Comparison of ENCODE assay signal across 8 cellular contexts in the genomic region with DNA sequence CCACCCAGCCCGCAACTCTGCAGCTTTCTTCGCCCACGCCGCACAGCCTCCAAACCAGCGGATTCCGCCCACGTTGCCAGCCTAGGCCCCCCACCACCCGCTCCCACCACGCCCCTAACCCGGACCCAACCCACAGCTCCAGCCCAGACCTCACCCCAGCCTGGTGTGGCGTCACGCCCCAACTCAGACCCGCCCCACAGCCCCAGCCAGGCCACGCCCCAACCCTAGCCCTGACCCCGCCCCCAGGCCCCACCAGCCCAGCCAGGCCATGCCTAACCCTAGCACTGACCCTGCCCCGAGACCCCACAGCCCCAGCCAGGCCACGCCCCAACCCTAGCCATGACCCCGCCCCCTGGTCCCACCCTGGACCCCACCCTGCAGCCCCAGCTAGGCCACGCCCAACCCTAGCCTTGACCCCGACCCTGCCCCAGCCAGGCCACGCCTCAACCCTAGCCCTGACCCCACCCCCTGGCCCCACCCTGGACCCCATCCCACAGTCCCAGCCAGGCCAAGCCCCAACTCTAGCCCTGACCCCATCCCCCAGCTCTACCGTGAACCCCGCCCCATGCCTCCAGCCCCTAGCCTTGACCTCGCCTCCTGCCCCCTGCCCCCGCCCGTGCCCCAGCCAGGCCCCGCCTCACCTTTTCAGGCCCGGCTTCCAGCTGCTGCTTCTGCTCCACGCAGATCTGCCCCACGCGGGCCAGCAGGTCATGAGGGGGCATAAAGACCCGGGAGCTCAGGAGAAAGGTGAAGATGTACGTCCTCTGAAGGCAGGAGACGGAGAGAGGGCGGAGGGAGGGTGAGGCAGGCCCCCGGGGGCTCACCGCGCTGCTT.
A peak's percentile ranks its signal among the peaks of the same experiment; 100 is the strongest.
DNase-seq lines count a peak whose midpoint lies in the region; ATAC-seq, FAIRE-seq and TF ChIP-seq lines count a peak whose summit lies in the region.

No MANE protein-coding gene starts in this region.

- H3K27ac Mint-ChIP-seq in activated T-helper 1 cell treated with anti-CD3 and anti-CD28 coated beads, Interleukin-12 subunit alpha, Interleukin-12 subunit beta, Interleukin-2, Interleukin-4 antibody, amounts not matched to agents 30 ng/mL and 10 ng/mL and 1 ng/mL, durations not matched to agents 14 hours and 24 hours and 36 hours: no peak overlapping the region

- H3K36me3 Mint-ChIP-seq in activated T-helper 1 cell treated with anti-CD3 and anti-CD28 coated beads, Interleukin-12 subunit alpha, Interleukin-12 subunit beta, Interleukin-2, Interleukin-4 antibody, amounts not matched to agents 30 ng/mL and 10 ng/mL and 1 ng/mL, durations not matched to agents 14 hours and 24 hours and 36 hours (ENCODE audit: low read depth): no peaks in the 10 kb centered on the region

- H3K4me3 ChIP-seq in heart left ventricle (peak overlapping the region in 11 of 12 donors; percentile 6 to 57 (median 41)), small intestine (ENCODE audit: low read depth in 1 of 2, low read length in 2 of 2) (peak overlapping the region in 1 of 2 donors; percentile 32)

- no peaks in the 10 kb centered on the region for H3K9me3 Mint-ChIP-seq in activated T-helper 1 cell treated with anti-CD3 and anti-CD28 coated beads, Interleukin-12 subunit alpha, Interleukin-12 subunit beta, Interleukin-2, Interleukin-4 antibody, amounts not matched to agents 30 ng/mL and 10 ng/mL and 1 ng/mL, durations not matched to agents 14 hours and 24 hours and 36 hours

- H3K36me3 ChIP-seq in heart left ventricle (no peaks in the 10 kb centered on the region), small intestine (ENCODE audit: control insufficient read depth in 2 of 2, insufficient read depth in 2 of 2, low read length in 2 of 2) (no peaks in the 10 kb centered on the region)

- no peak overlapping the region for H3K27ac ChIP-seq in heart left ventricle
- H3K27ac ChIP-seq in small intestine (ENCODE audit: low read depth in 1 of 2, low read length in 1 of 2): no peak overlapping the region

- TF ChIP-seq CTCF in GM10266 (IDR thresholded peaks at IDR 0.05; ENCODE audit: control insufficient read depth, insufficient read depth, low read depth, missing control alignments): no peak
- TF ChIP-seq CTCF in heart left ventricle (IDR thresholded peaks at IDR 0.05): no peak

- WGBS in heart left ventricle, 4 donors: 21 to 30% (median 28%) methylated on average over 30 to 38 of the region's 38 CpGs
- 21 to 51% (median 32%) methylated on average over 20 to 38 of the region's 38 CpGs for WGBS in small intestine, 3 donors

- H3K27me3 ChIP-seq in heart left ventricle (peaks cover 0 to 23% (median 0%) of the 10 kb centered on the region in 9 donors), small intestine (ENCODE audit: control insufficient read depth in 2 of 2, insufficient read depth in 2 of 2, low read length in 2 of 2) (no peaks in the 10 kb centered on the region)

- H3K9me3 ChIP-seq in heart left ventricle (no peaks in the 10 kb centered on the region), small intestine (ENCODE audit: control insufficient read depth, low read depth) (no peaks in the 10 kb centered on the region)

- intact Hi-C loops in activated T-helper 1 cell treated with anti-CD3 and anti-CD28 coated beads, Interleukin-12 subunit alpha, Interleukin-12 subunit beta, Interleukin-2, Interleukin-4 antibody, amounts not matched to agents 30 ng/mL and 10 ng/mL and 1 ng/mL, durations not matched to agents 14 hours and 24 hours and 36 hours (cut with micrococcal nuclease): loop anchor here (1.0 to 5.0 kb wide), 4 partner anchors 63 to 126 kb away; partner anchors contain the start of gene RET
- intact Hi-C loops in heart left ventricle (cut with DNase I): loop anchor here in 1 of 10 donors (10.0 kb wide), 1 partner anchor 152 kb away; no protein-coding TSS in a partner anchor

- FAIRE-seq in small intestine (lab: Jason Lieb, UNC): no peak

- H3K27me3 Mint-ChIP-seq in activated T-helper 1 cell treated with anti-CD3 and anti-CD28 coated beads, Interleukin-12 subunit alpha, Interleukin-12 subunit beta, Interleukin-2, Interleukin-4 antibody, amounts not matched to agents 30 ng/mL and 10 ng/mL and 1 ng/mL, durations not matched to agents 14 hours and 24 hours and 36 hours (ENCODE audit: insufficient read depth): no peaks in the 10 kb centered on the region

- no peaks in the 10 kb centered on the region for H3K4me1 Mint-ChIP-seq in activated T-helper 1 cell treated with anti-CD3 and anti-CD28 coated beads, Interleukin-12 subunit alpha, Interleukin-12 subunit beta, Interleukin-2, Interleukin-4 antibody, amounts not matched to agents 30 ng/mL and 10 ng/mL and 1 ng/mL, durations not matched to agents 14 hours and 24 hours and 36 hours (ENCODE audit: low read depth)

- TF ChIP-seq POLR2A in heart left ventricle (IDR thresholded peaks at IDR 0.05): no peak

- peaks cover 0 to 13% (median 7%) of the 10 kb centered on the region in 12 donors for H3K4me1 ChIP-seq in heart left ventricle
- H3K4me1 ChIP-seq in small intestine (ENCODE audit: control insufficient read depth in 2 of 2, insufficient read depth in 1 of 2, low read depth in 1 of 2, low read length in 1 of 2): no peaks in the 10 kb centered on the region

- ATAC-seq in HG03432 (IDR thresholded peaks at IDR 0.05; ENCODE audit: unreplicated experiment): peak; percentile 44
- peak in 3 of 4 donors; percentile 24 to 58 (median 27) for ATAC-seq in heart left ventricle

- DNase-seq in GM10266 (ENCODE audit: extremely low spot score): peak; percentile 80
- DNase-seq in activated T-helper 1 cell treated with anti-CD3 and anti-CD28 coated beads, Interleukin-12 subunit alpha, Interleukin-12 subunit beta, Interleukin-2, Interleukin-4 antibody, amounts not matched to agents 30 ng/mL and 10 ng/mL and 1 ng/mL, durations not matched to agents 14 hours and 24 hours and 36 hours (ENCODE audit: low spot score): peak; percentile 22
- peak; percentile 18 to 75 (median 49) for DNase-seq in heart left ventricle
- peak; percentile 7 for DNase-seq in small intestine
- DNase-seq in DMS79 treated with DMSO at 0.1 percent for 48 hours (lab: John Stamatoyannopoulos, UW): no peak
- no peak for DNase-seq in COLO829 (ENCODE audit: low spot score)
- DNase-seq in SKM-1 treated with dmso at 0.1 percent for 144 hours (lab: John Stamatoyannopoulos, UW; ENCODE audit: unreplicated experiment): no peak

- peak overlapping the region; percentile 78 for H3K4me3 Mint-ChIP-seq in activated T-helper 1 cell treated with anti-CD3 and anti-CD28 coated beads, Interleukin-12 subunit alpha, Interleukin-12 subunit beta, Interleukin-2, Interleukin-4 antibody, amounts not matched to agents 30 ng/mL and 10 ng/mL and 1 ng/mL, durations not matched to agents 14 hours and 24 hours and 36 hours

Comparison
In these comparisons a context has a peak if more than half of its experiments do, and no peak if none do; other contexts are left out.
1. DNase-seq: peak in GM10266 (single experiment), activated T-helper 1 cell treated with anti-CD3 and anti-CD28 coated beads, Interleukin-12 subunit alpha, Interleukin-12 subunit beta, Interleukin-2, Interleukin-4 antibody, amounts not matched to agents 30 ng/mL and 10 ng/mL and 1 ng/mL, durations not matched to agents 14 hours and 24 hours and 36 hours (single experiment), heart left ventricle (5 of 5) and small intestine (single experiment); none in DMS79 treated with DMSO at 0.1 percent for 48 hours (single experiment), COLO829 (single experiment) and SKM-1 treated with dmso at 0.1 percent for 144 hours (single experiment).